15 cellular contexts compared by ENCODE assay signal in genomic region chr1:167651161-167651693, GRCh38. TPM values are rescaled to one million over a fixed set of nuclear protein-coding genes. Genes with fewer than 3 reads are reported as not detected.
DNase-seq lines count a peak whose midpoint lies in the region; ATAC-seq, FAIRE-seq and TF ChIP-seq lines count a peak whose summit lies in the region.
"Had no signal": no experiment of that assay in that cellular context is flagged by ENCODE, and none has a peak within 500 bp of the region (broad histone marks: within the 10 kb centered on the region; RNA-seq: fewer than 3 reads in every experiment).

No MANE protein-coding gene starts in this region.

- CTCF ChIA-PET in naive thymus-derived CD4-positive, alpha-beta T cell (lab: Charles Lee) = interaction anchor here (0.6 to 0.9 kb wide), 2 partner anchors 18 to 32 kb away, joined by 3 to 4 read pairs; no protein-coding TSS in a partner anchor
- CTCF ChIA-PET in RWPE1 (lab: Yijun Ruan, JAX) = interaction anchor here (0.7 kb wide), 1 partner anchor 58 kb away, joined by 4 read pairs; no protein-coding TSS in a partner anchor

- H3K36me3 ChIP-seq in naive thymus-derived CD4-positive, alpha-beta T cell (ENCODE audit: control insufficient read depth in 2 of 3, insufficient read depth in 3 of 3, low read length in 3 of 3) = peaks cover 0 to 15% (median 3%) of the 10 kb centered on the region in 3 experiments
- H3K36me3 ChIP-seq: tibial nerve had no signal

- peak; percentile 40 for ATAC-seq in GM21423 (IDR thresholded peaks at IDR 0.05; ENCODE audit: unreplicated experiment)
- ATAC-seq in activated naive CD4-positive, alpha-beta T cell treated with anti-CD3 and anti-CD28 coated beads, Interleukin-2, amount 50 U/mL, for 72 hours = peak in 1 of 2 donors; percentile 35
- peak; percentile 50 for ATAC-seq in naive thymus-derived CD4-positive, alpha-beta T cell
- ATAC-seq in GM21390 (IDR thresholded peaks at IDR 0.05; ENCODE audit: unreplicated experiment) = no peak

- H3K27ac ChIP-seq in naive thymus-derived CD4-positive, alpha-beta T cell (ENCODE audit: low read depth, low read length) = peak overlapping the region; percentile 59
- no peak overlapping the region for H3K27ac ChIP-seq in RWPE1

- H3K27me3 ChIP-seq in naive thymus-derived CD4-positive, alpha-beta T cell (ENCODE audit: control insufficient read depth in 2 of 2, insufficient read depth in 2 of 2, low read length in 2 of 2) = no peaks in the 10 kb centered on the region
- H3K27me3 ChIP-seq: tibial nerve had no signal

- H3K4me1 ChIP-seq in naive thymus-derived CD4-positive, alpha-beta T cell (ENCODE audit: control insufficient read depth in 2 of 2, insufficient read depth in 2 of 2, low read length in 2 of 2) = peaks cover 68 to 70% of the 10 kb centered on the region in 2 donors

- H3K9me3 ChIP-seq in naive thymus-derived CD4-positive, alpha-beta T cell (ENCODE audit: control insufficient read depth in 2 of 3, low read length in 3 of 3) = no peaks in the 10 kb centered on the region
- H3K9me3 ChIP-seq: tibial nerve had no signal

- no peaks in the 10 kb centered on the region for H3K9me3 Mint-ChIP-seq in activated naive CD4-positive, alpha-beta T cell treated with anti-CD3 and anti-CD28 coated beads, Interleukin-2, amount 50 U/mL, for 72 hours
- H3K9me3 Mint-ChIP-seq in naive thymus-derived CD4-positive, alpha-beta T cell = no peaks in the 10 kb centered on the region

- DNase-seq in GM12891 (ENCODE audit: insufficient read length, low spot score) (no peak), GDM1 (lab: John Stamatoyannopoulos, UW) (no peak), RWPE1 (ENCODE audit: low spot score) (no peak), EL (no peak)
- no peak for DNase-seq in activated naive CD4-positive, alpha-beta T cell treated with anti-CD3 and anti-CD28 coated beads, Interleukin-2, amount 50 U/mL, for 72 hours (ENCODE audit: low spot score in 2 of 2)
- DNase-seq in naive thymus-derived CD4-positive, alpha-beta T cell = peak in 1 of 9 donors; percentile 12
- DNase-seq: activated CD4-positive, alpha-beta T cell treated with anti-CD3 and anti-CD28 coated beads for 1 hour; foreskin fibroblast; MM.1S; OCI-M1 had no signal

- no peak for TF ChIP-seq POLR2A in GM12891 (IDR thresholded peaks at IDR 0.05; ENCODE audit: low read depth, low read length)

- no peaks in the 10 kb centered on the region for H3K27me3 Mint-ChIP-seq in naive thymus-derived CD4-positive, alpha-beta T cell

- peak overlapping the region; percentile 72 to 88 for H3K27ac Mint-ChIP-seq in activated naive CD4-positive, alpha-beta T cell treated with anti-CD3 and anti-CD28 coated beads, Interleukin-2, amount 50 U/mL, for 72 hours
- peak overlapping the region; percentile 67 to 94 (median 91) for H3K27ac Mint-ChIP-seq in naive thymus-derived CD4-positive, alpha-beta T cell

- H3K4me3 ChIP-seq in naive thymus-derived CD4-positive, alpha-beta T cell (ENCODE audit: low read length) = no peak overlapping the region
- H3K4me3 ChIP-seq: tibial nerve had no signal

- POLR2A ChIA-PET in naive thymus-derived CD4-positive, alpha-beta T cell (lab: Charles Lee) = interaction anchor here (1.1 to 3.4 kb wide), 2 partner anchors 9 to 13 kb away, joined by 4 to 16 read pairs; no protein-coding TSS in a partner anchor
- POLR2A ChIA-PET in RWPE1 (lab: Yijun Ruan, JAX; ENCODE audit: low non-redundant PET) = no interaction called here

- intact Hi-C loops in naive thymus-derived CD4-positive, alpha-beta T cell (cut with micrococcal nuclease) = loop anchor here (1.0 to 5.0 kb wide), 2 partner anchors 9 to 49 kb away; no protein-coding TSS in a partner anchor

- TF ChIP-seq CTCF in RWPE1 (conservative IDR thresholded peaks at IDR 0.05; ENCODE audit: low read depth) = no peak

- peak overlapping the region; percentile 12 to 86 (median 66) for H3K4me3 Mint-ChIP-seq in naive thymus-derived CD4-positive, alpha-beta T cell

- peak; percentile 87 for FAIRE-seq in GM12891 (lab: Jason Lieb, UNC)
- FAIRE-seq: bronchial epithelial cell had no signal

- peaks cover 0 to 14% of the 10 kb centered on the region in 2 donors for H3K36me3 Mint-ChIP-seq in activated naive CD4-positive, alpha-beta T cell treated with anti-CD3 and anti-CD28 coated beads, Interleukin-2, amount 50 U/mL, for 72 hours
- H3K36me3 Mint-ChIP-seq in naive thymus-derived CD4-positive, alpha-beta T cell = peaks cover 0 to 19% (median 4%) of the 10 kb centered on the region in 5 donors

- H3K4me1 Mint-ChIP-seq in naive thymus-derived CD4-positive, alpha-beta T cell = peaks cover 63 to 96% (median 87%) of the 10 kb centered on the region in 7 donors

TF ChIP-seq in GM12891, 5 proteins besides CTCF, POLR2A, EP300 and RAD21:
- no peak for TF ChIP-seq POLR2AphosphoS5 (IDR thresholded peaks at IDR 0.05; ENCODE audit: low read depth, low read length)
- TF ChIP-seq PAX5 (IDR thresholded peaks at IDR 0.05; ENCODE audit: insufficient read depth, low read length, severe bottlenecking) = no peak
- TF ChIP-seq SPI1 (IDR thresholded peaks at IDR 0.05; ENCODE audit: low read depth, low read length) = no peak

RNA-seq across cellular contexts. Expression of gene RCSD1, which starts 21.2 kb away (rescaled TPM):
- polyA plus RNA-seq in GM12891 (2012; ENCODE audit: low read depth, missing spikeins) = 60.0 TPM
- 10 to 100 TPM; 28.2 to 65.6 TPM for total RNA-seq in activated naive CD4-positive, alpha-beta T cell treated with anti-CD3 and anti-CD28 coated beads, Interleukin-2, amount 50 U/mL, for 72 hours
- 100 to 1,000 TPM in 4 of 5 experiments, 10 to 100 TPM in 1; 75.0 to 153 (median 140) TPM for total RNA-seq in naive thymus-derived CD4-positive, alpha-beta T cell
- 100 to 1,000 TPM in 1 of 2 donors, 10 to 100 TPM in 1; 94.7 to 135 TPM for polyA plus RNA-seq in naive thymus-derived CD4-positive, alpha-beta T cell
- total RNA-seq: G401 had no signal
